ENCODE assay signal across 1 cellular context in the genomic region with DNA sequence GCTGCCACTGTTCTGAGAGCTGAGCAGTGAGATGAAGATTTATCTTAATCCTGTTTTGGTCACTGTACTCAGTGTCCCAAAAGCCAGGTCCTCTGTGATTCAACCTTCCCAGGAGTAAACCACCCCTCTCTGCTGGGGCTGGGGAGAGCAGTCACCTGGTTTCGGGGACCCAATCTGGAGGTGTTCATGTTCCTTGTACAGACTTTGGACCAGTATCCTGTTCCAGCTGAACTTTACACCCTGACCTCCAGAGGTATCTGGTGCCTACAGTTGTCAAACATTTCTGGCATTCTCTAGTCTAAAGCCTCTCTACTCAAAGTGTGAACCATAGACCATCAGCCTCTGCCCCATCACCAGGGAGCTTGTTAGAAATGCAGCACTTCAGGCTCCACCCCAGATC.
A peak's percentile ranks its signal among the peaks of the same experiment; 100 is the strongest.
TF ChIP-seq lines count a peak whose summit lies in the region.

No MANE protein-coding gene starts in this region.

TF ChIP-seq in HepG2, 621 proteins besides CTCF, POLR2A, EP300 and RAD21 (continued from another document and continues in another):
- TF ChIP-seq, protein P1, sequence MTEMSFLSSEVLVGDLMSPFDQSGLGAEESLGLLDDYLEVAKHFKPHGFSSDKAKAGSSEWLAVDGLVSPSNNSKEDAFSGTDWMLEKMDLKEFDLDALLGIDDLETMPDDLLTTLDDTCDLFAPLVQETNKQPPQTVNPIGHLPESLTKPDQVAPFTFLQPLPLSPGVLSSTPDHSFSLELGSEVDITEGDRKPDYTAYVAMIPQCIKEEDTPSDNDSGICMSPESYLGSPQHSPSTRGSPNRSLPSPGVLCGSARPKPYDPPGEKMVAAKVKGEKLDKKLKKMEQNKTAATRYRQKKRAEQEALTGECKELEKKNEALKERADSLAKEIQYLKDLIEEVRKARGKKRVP (CRISPR knock-in tag; IDR thresholded peaks at IDR 0.05), result no peak
- no peak for TF ChIP-seq MAFK (conservative IDR thresholded peaks at IDR 0.05 in 1 of 2, IDR thresholded peaks at IDR 0.05 in 1 of 2; ENCODE audit: low read length in 2 of 2)
- 0 out of 2 replicates have a peak, but pooled peaks have one; percentile 48 for TF ChIP-seq ZNF543 (CRISPR knock-in tag; IDR thresholded peaks at IDR 0.05)
- no peak for TF ChIP-seq ZSCAN9 (CRISPR knock-in tag; IDR thresholded peaks at IDR 0.05; ENCODE audit: borderline replicate concordance)
- TF ChIP-seq, protein P2, sequence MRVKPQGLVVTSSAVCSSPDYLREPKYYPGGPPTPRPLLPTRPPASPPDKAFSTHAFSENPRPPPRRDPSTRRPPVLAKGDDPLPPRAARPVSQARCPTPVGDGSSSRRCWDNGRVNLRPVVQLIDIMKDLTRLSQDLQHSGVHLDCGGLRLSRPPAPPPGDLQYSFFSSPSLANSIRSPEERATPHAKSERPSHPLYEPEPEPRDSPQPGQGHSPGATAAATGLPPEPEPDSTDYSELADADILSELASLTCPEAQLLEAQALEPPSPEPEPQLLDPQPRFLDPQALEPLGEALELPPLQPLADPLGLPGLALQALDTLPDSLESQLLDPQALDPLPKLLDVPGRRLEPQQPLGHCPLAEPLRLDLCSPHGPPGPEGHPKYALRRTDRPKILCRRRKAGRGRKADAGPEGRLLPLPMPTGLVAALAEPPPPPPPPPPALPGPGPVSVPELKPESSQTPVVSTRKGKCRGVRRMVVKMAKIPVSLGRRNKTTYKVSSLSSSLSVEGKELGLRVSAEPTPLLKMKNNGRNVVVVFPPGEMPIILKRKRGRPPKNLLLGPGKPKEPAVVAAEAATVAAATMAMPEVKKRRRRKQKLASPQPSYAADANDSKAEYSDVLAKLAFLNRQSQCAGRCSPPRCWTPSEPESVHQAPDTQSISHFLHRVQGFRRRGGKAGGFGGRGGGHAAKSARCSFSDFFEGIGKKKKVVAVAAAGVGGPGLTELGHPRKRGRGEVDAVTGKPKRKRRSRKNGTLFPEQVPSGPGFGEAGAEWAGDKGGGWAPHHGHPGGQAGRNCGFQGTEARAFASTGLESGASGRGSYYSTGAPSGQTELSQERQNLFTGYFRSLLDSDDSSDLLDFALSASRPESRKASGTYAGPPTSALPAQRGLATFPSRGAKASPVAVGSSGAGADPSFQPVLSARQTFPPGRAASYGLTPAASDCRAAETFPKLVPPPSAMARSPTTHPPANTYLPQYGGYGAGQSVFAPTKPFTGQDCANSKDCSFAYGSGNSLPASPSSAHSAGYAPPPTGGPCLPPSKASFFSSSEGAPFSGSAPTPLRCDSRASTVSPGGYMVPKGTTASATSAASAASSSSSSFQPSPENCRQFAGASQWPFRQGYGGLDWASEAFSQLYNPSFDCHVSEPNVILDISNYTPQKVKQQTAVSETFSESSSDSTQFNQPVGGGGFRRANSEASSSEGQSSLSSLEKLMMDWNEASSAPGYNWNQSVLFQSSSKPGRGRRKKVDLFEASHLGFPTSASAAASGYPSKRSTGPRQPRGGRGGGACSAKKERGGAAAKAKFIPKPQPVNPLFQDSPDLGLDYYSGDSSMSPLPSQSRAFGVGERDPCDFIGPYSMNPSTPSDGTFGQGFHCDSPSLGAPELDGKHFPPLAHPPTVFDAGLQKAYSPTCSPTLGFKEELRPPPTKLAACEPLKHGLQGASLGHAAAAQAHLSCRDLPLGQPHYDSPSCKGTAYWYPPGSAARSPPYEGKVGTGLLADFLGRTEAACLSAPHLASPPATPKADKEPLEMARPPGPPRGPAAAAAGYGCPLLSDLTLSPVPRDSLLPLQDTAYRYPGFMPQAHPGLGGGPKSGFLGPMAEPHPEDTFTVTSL (CRISPR knock-in tag; IDR thresholded peaks at IDR 0.05; ENCODE audit: borderline replicate concordance), result peak; percentile 79
- TF ChIP-seq, protein P3, sequence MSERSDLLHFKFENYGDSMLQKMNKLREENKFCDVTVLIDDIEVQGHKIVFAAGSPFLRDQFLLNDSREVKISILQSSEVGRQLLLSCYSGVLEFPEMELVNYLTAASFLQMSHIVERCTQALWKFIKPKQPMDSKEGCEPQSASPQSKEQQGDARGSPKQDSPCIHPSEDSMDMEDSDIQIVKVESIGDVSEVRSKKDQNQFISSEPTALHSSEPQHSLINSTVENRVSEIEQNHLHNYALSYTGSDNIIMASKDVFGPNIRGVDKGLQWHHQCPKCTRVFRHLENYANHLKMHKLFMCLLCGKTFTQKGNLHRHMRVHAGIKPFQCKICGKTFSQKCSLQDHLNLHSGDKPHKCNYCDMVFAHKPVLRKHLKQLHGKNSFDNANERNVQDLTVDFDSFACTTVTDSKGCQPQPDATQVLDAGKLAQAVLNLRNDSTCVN (CRISPR knock-in tag; IDR thresholded peaks at IDR 0.05; ENCODE audit: borderline replicate concordance), result 0 out of 2 replicates have a peak, but pooled peaks have one; percentile 52
- no peak for TF ChIP-seq RBM39 (IDR thresholded peaks at IDR 0.05; ENCODE audit: low read depth, low read length, poor library complexity, severe bottlenecking)
- TF ChIP-seq NR2F2 (IDR thresholded peaks at IDR 0.05; ENCODE audit: borderline replicate concordance, low read depth), result 0 out of 2 replicates have a peak, but pooled peaks have one; percentile 43
- no peak for TF ChIP-seq ZNF766 (CRISPR knock-in tag; IDR thresholded peaks at IDR 0.05; ENCODE audit: borderline replicate concordance)
- TF ChIP-seq TBL1XR1 (IDR thresholded peaks at IDR 0.05; ENCODE audit: borderline replicate concordance, low read length, partially characterized antibody), result no peak
- TF ChIP-seq WIZ (CRISPR knock-in tag; IDR thresholded peaks at IDR 0.05), result no peak
- TF ChIP-seq NRL (CRISPR knock-in tag; IDR thresholded peaks at IDR 0.05; ENCODE audit: borderline replicate concordance), result no peak
- TF ChIP-seq MBD4 (IDR thresholded peaks at IDR 0.05; ENCODE audit: borderline replicate concordance, low read length), result no peak
- no peak; the same call in 1 of the 2 replicates for TF ChIP-seq ZNF652 (CRISPR knock-in tag; IDR thresholded peaks at IDR 0.05; ENCODE audit: borderline replicate concordance, low read depth)
- peak; percentile 98 for TF ChIP-seq HNF4G (IDR thresholded peaks at IDR 0.05; ENCODE audit: borderline replicate concordance, low read depth, low read length)
- peak; percentile 89; the same call in 1 of the 2 replicates for TF ChIP-seq HNF4G (CRISPR knock-in tag; IDR thresholded peaks at IDR 0.05; ENCODE audit: borderline replicate concordance, low read depth)
- TF ChIP-seq ZMYM2 (CRISPR knock-in tag; IDR thresholded peaks at IDR 0.05), result peak; percentile 98
- no peak for TF ChIP-seq JUNB (CRISPR knock-in tag; IDR thresholded peaks at IDR 0.05; ENCODE audit: borderline replicate concordance)
- no peak for TF ChIP-seq PTBP1 (IDR thresholded peaks at IDR 0.05; ENCODE audit: low read depth, low read length, poor library complexity, severe bottlenecking)
- no peak for TF ChIP-seq ZNF510 (CRISPR knock-in tag; IDR thresholded peaks at IDR 0.05; ENCODE audit: low read depth)
- TF ChIP-seq, protein P4, sequence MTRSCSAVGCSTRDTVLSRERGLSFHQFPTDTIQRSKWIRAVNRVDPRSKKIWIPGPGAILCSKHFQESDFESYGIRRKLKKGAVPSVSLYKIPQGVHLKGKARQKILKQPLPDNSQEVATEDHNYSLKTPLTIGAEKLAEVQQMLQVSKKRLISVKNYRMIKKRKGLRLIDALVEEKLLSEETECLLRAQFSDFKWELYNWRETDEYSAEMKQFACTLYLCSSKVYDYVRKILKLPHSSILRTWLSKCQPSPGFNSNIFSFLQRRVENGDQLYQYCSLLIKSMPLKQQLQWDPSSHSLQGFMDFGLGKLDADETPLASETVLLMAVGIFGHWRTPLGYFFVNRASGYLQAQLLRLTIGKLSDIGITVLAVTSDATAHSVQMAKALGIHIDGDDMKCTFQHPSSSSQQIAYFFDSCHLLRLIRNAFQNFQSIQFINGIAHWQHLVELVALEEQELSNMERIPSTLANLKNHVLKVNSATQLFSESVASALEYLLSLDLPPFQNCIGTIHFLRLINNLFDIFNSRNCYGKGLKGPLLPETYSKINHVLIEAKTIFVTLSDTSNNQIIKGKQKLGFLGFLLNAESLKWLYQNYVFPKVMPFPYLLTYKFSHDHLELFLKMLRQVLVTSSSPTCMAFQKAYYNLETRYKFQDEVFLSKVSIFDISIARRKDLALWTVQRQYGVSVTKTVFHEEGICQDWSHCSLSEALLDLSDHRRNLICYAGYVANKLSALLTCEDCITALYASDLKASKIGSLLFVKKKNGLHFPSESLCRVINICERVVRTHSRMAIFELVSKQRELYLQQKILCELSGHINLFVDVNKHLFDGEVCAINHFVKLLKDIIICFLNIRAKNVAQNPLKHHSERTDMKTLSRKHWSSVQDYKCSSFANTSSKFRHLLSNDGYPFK (CRISPR knock-in tag; IDR thresholded peaks at IDR 0.05; ENCODE audit: borderline replicate concordance), result no peak
- TF ChIP-seq PITX1 (CRISPR knock-in tag; IDR thresholded peaks at IDR 0.05), result peak; percentile 78
- no peak for TF ChIP-seq KDM4B (CRISPR knock-in tag; IDR thresholded peaks at IDR 0.05)
- no peak for TF ChIP-seq ZNF558 (CRISPR knock-in tag; IDR thresholded peaks at IDR 0.05; ENCODE audit: borderline replicate concordance)
- TF ChIP-seq, protein P5, sequence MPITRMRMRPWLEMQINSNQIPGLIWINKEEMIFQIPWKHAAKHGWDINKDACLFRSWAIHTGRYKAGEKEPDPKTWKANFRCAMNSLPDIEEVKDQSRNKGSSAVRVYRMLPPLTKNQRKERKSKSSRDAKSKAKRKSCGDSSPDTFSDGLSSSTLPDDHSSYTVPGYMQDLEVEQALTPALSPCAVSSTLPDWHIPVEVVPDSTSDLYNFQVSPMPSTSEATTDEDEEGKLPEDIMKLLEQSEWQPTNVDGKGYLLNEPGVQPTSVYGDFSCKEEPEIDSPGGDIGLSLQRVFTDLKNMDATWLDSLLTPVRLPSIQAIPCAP (CRISPR knock-in tag; IDR thresholded peaks at IDR 0.05; ENCODE audit: low read depth), result no peak
- TF ChIP-seq, protein P6, sequence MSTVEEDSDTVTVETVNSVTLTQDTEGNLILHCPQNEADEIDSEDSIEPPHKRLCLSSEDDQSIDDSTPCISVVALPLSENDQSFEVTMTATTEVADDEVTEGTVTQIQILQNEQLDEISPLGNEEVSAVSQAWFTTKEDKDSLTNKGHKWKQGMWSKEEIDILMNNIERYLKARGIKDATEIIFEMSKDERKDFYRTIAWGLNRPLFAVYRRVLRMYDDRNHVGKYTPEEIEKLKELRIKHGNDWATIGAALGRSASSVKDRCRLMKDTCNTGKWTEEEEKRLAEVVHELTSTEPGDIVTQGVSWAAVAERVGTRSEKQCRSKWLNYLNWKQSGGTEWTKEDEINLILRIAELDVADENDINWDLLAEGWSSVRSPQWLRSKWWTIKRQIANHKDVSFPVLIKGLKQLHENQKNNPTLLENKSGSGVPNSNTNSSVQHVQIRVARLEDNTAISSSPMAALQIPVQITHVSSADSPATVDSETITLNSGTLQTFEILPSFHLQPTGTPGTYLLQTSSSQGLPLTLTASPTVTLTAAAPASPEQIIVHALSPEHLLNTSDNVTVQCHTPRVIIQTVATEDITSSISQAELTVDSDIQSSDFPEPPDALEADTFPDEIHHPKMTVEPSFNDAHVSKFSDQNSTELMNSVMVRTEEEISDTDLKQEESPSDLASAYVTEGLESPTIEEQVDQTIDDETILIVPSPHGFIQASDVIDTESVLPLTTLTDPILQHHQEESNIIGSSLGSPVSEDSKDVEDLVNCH (CRISPR knock-in tag; IDR thresholded peaks at IDR 0.05), result no peak
- peak; percentile 96 for TF ChIP-seq RCOR2 (CRISPR knock-in tag; IDR thresholded peaks at IDR 0.05)
- TF ChIP-seq, protein P7, sequence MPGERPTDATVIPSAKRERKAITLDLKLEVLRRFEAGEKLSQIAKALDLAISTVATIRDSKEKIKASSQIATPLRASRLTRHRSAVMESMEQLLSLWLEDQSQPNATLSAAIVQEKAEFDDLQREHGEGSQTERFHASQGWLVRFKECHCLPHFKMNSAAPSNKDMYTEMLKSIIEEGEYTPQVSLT (CRISPR knock-in tag; IDR thresholded peaks at IDR 0.05; ENCODE audit: borderline replicate concordance, low read depth), result no peak
- no peak; the same call in 1 of the 2 replicates for TF ChIP-seq EHMT2 (IDR thresholded peaks at IDR 0.05; ENCODE audit: borderline replicate concordance, low read depth, low read length)
- TF ChIP-seq HMGA1 (CRISPR knock-in tag; conservative IDR thresholded peaks at IDR 0.05), result no peak
- TF ChIP-seq SNAI1 (CRISPR knock-in tag; IDR thresholded peaks at IDR 0.05; ENCODE audit: borderline replicate concordance), result no peak
- TF ChIP-seq SOX6 (IDR thresholded peaks at IDR 0.05), result no peak
- TF ChIP-seq SOX6 (CRISPR knock-in tag; IDR thresholded peaks at IDR 0.05), result peak; percentile 69
- TF ChIP-seq, protein P8, sequence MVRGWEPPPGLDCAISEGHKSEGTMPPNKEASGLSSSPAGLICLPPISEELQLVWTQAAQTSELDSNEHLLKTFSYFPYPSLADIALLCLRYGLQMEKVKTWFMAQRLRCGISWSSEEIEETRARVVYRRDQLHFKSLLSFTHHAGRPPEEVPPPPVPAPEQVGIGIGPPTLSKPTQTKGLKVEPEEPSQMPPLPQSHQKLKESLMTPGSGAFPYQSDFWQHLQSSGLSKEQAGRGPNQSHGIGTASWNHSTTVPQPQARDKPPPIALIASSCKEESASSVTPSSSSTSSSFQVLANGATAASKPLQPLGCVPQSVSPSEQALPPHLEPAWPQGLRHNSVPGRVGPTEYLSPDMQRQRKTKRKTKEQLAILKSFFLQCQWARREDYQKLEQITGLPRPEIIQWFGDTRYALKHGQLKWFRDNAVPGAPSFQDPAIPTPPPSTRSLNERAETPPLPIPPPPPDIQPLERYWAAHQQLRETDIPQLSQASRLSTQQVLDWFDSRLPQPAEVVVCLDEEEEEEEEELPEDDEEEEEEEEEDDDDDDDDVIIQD (CRISPR knock-in tag; IDR thresholded peaks at IDR 0.05; ENCODE audit: low read depth), result peak; percentile 97
- TF ChIP-seq ZNF180 (CRISPR knock-in tag; IDR thresholded peaks at IDR 0.05; ENCODE audit: borderline replicate concordance, low read depth), result no peak
- TF ChIP-seq KMT2A (CRISPR knock-in tag; IDR thresholded peaks at IDR 0.05), result 0 out of 2 replicates have a peak, but pooled peaks have one; percentile 29
- TF ChIP-seq GATA4 (IDR thresholded peaks at IDR 0.05; ENCODE audit: borderline replicate concordance, low read depth), result no peak
- TF ChIP-seq ZNF768 (CRISPR knock-in tag; IDR thresholded peaks at IDR 0.05), result no peak
- no peak for TF ChIP-seq NFIC (IDR thresholded peaks at IDR 0.05; ENCODE audit: low read length)
- TF ChIP-seq HOXA9 (CRISPR knock-in tag; IDR thresholded peaks at IDR 0.05; ENCODE audit: borderline replicate concordance), result no peak
- no peak for TF ChIP-seq TARDBP (CRISPR knock-in tag; IDR thresholded peaks at IDR 0.05)
- TF ChIP-seq, protein P9, sequence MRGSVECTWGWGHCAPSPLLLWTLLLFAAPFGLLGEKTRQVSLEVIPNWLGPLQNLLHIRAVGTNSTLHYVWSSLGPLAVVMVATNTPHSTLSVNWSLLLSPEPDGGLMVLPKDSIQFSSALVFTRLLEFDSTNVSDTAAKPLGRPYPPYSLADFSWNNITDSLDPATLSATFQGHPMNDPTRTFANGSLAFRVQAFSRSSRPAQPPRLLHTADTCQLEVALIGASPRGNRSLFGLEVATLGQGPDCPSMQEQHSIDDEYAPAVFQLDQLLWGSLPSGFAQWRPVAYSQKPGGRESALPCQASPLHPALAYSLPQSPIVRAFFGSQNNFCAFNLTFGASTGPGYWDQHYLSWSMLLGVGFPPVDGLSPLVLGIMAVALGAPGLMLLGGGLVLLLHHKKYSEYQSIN (CRISPR knock-in tag; IDR thresholded peaks at IDR 0.05; ENCODE audit: borderline replicate concordance), result no peak
